In the genomic region with DNA sequence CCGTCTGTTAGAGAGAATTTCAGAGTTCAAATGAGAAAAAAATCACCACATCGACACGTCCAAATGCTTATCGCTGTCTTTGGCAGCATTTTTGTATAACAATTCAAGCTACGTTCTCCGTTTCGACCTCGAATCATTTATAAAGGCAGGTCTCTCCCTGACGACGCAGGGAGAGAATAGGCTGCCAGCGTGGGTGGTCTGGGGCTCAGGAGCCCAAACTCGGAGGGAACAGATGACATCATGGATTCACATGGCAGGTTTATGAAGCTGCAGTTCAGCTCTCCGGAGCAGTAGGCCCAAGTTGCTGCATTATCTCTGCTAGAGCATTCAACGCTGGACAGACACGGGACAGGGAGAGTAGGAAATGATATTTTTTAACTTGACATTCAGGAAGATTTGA, we compare ENCODE assay signal across 1 cellular context.
TF ChIP-seq lines count a peak whose summit lies in the region.

No MANE protein-coding gene starts in this region.

TF ChIP-seq in H1, 55 proteins besides CTCF, POLR2A, EP300 and RAD21:
- TF ChIP-seq HDAC6 (IDR thresholded peaks at IDR 0.05; ENCODE audit: low read depth, low read length) = no peak
- TF ChIP-seq SIN3A (conservative IDR thresholded peaks at IDR 0.05 in 1 of 2, IDR thresholded peaks at IDR 0.05 in 1 of 2; ENCODE audit: low read depth in 1 of 2, low read length in 2 of 2) = no peak
- TF ChIP-seq, protein P1, sequence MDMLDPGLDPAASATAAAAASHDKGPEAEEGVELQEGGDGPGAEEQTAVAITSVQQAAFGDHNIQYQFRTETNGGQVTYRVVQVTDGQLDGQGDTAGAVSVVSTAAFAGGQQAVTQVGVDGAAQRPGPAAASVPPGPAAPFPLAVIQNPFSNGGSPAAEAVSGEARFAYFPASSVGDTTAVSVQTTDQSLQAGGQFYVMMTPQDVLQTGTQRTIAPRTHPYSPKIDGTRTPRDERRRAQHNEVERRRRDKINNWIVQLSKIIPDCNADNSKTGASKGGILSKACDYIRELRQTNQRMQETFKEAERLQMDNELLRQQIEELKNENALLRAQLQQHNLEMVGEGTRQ (IDR thresholded peaks at IDR 0.05; ENCODE audit: low read length) = no peak
- peak; percentile 64 for TF ChIP-seq ASH2L (IDR thresholded peaks at IDR 0.05; ENCODE audit: low read length)
- no peak for TF ChIP-seq BRCA1 (IDR thresholded peaks at IDR 0.05; ENCODE audit: low read depth, low read length)
- TF ChIP-seq, protein P2, sequence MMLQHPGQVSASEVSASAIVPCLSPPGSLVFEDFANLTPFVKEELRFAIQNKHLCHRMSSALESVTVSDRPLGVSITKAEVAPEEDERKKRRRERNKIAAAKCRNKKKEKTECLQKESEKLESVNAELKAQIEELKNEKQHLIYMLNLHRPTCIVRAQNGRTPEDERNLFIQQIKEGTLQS (IDR thresholded peaks at IDR 0.05; ENCODE audit: insufficient read depth, low read depth, low read length) = no peak
- TF ChIP-seq PHF8 (conservative IDR thresholded peaks at IDR 0.05; ENCODE audit: low read depth, low read length) = no peak
- TF ChIP-seq SRF (IDR thresholded peaks at IDR 0.05; ENCODE audit: low read depth, low read length) = no peak
- TF ChIP-seq, protein P3, sequence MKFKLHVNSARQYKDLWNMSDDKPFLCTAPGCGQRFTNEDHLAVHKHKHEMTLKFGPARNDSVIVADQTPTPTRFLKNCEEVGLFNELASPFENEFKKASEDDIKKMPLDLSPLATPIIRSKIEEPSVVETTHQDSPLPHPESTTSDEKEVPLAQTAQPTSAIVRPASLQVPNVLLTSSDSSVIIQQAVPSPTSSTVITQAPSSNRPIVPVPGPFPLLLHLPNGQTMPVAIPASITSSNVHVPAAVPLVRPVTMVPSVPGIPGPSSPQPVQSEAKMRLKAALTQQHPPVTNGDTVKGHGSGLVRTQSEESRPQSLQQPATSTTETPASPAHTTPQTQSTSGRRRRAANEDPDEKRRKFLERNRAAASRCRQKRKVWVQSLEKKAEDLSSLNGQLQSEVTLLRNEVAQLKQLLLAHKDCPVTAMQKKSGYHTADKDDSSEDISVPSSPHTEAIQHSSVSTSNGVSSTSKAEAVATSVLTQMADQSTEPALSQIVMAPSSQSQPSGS (IDR thresholded peaks at IDR 0.05; ENCODE audit: low read length) = peak; percentile 81; the same call in 1 of the 2 replicates
- TF ChIP-seq JUND (IDR thresholded peaks at IDR 0.05; ENCODE audit: low read length) = peak; percentile 41; the same call in 1 of the 2 replicates
- no peak for TF ChIP-seq SAP30 (IDR thresholded peaks at IDR 0.05; ENCODE audit: insufficient read depth, insufficient replicate concordance, low read length)
- TF ChIP-seq RBBP5 (IDR thresholded peaks at IDR 0.05; ENCODE audit: borderline replicate concordance, low read depth, low read length) = no peak
- TF ChIP-seq EZH2 (IDR thresholded peaks at IDR 0.05; ENCODE audit: low read depth, low read length, severe bottlenecking) = no peak
- TF ChIP-seq BACH1 (IDR thresholded peaks at IDR 0.05; ENCODE audit: low read length) = no peak
- no peak for TF ChIP-seq POU5F1 (IDR thresholded peaks at IDR 0.05; ENCODE audit: low read depth, low read length)
- no peak for TF ChIP-seq NRF1 (IDR thresholded peaks at IDR 0.05; ENCODE audit: low read depth, low read length)
- TF ChIP-seq, protein P4, sequence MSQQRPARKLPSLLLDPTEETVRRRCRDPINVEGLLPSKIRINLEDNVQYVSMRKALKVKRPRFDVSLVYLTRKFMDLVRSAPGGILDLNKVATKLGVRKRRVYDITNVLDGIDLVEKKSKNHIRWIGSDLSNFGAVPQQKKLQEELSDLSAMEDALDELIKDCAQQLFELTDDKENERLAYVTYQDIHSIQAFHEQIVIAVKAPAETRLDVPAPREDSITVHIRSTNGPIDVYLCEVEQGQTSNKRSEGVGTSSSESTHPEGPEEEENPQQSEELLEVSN (IDR thresholded peaks at IDR 0.05) = 0 out of 2 replicates have a peak, but pooled peaks have one; percentile 14
- TF ChIP-seq, protein P5, sequence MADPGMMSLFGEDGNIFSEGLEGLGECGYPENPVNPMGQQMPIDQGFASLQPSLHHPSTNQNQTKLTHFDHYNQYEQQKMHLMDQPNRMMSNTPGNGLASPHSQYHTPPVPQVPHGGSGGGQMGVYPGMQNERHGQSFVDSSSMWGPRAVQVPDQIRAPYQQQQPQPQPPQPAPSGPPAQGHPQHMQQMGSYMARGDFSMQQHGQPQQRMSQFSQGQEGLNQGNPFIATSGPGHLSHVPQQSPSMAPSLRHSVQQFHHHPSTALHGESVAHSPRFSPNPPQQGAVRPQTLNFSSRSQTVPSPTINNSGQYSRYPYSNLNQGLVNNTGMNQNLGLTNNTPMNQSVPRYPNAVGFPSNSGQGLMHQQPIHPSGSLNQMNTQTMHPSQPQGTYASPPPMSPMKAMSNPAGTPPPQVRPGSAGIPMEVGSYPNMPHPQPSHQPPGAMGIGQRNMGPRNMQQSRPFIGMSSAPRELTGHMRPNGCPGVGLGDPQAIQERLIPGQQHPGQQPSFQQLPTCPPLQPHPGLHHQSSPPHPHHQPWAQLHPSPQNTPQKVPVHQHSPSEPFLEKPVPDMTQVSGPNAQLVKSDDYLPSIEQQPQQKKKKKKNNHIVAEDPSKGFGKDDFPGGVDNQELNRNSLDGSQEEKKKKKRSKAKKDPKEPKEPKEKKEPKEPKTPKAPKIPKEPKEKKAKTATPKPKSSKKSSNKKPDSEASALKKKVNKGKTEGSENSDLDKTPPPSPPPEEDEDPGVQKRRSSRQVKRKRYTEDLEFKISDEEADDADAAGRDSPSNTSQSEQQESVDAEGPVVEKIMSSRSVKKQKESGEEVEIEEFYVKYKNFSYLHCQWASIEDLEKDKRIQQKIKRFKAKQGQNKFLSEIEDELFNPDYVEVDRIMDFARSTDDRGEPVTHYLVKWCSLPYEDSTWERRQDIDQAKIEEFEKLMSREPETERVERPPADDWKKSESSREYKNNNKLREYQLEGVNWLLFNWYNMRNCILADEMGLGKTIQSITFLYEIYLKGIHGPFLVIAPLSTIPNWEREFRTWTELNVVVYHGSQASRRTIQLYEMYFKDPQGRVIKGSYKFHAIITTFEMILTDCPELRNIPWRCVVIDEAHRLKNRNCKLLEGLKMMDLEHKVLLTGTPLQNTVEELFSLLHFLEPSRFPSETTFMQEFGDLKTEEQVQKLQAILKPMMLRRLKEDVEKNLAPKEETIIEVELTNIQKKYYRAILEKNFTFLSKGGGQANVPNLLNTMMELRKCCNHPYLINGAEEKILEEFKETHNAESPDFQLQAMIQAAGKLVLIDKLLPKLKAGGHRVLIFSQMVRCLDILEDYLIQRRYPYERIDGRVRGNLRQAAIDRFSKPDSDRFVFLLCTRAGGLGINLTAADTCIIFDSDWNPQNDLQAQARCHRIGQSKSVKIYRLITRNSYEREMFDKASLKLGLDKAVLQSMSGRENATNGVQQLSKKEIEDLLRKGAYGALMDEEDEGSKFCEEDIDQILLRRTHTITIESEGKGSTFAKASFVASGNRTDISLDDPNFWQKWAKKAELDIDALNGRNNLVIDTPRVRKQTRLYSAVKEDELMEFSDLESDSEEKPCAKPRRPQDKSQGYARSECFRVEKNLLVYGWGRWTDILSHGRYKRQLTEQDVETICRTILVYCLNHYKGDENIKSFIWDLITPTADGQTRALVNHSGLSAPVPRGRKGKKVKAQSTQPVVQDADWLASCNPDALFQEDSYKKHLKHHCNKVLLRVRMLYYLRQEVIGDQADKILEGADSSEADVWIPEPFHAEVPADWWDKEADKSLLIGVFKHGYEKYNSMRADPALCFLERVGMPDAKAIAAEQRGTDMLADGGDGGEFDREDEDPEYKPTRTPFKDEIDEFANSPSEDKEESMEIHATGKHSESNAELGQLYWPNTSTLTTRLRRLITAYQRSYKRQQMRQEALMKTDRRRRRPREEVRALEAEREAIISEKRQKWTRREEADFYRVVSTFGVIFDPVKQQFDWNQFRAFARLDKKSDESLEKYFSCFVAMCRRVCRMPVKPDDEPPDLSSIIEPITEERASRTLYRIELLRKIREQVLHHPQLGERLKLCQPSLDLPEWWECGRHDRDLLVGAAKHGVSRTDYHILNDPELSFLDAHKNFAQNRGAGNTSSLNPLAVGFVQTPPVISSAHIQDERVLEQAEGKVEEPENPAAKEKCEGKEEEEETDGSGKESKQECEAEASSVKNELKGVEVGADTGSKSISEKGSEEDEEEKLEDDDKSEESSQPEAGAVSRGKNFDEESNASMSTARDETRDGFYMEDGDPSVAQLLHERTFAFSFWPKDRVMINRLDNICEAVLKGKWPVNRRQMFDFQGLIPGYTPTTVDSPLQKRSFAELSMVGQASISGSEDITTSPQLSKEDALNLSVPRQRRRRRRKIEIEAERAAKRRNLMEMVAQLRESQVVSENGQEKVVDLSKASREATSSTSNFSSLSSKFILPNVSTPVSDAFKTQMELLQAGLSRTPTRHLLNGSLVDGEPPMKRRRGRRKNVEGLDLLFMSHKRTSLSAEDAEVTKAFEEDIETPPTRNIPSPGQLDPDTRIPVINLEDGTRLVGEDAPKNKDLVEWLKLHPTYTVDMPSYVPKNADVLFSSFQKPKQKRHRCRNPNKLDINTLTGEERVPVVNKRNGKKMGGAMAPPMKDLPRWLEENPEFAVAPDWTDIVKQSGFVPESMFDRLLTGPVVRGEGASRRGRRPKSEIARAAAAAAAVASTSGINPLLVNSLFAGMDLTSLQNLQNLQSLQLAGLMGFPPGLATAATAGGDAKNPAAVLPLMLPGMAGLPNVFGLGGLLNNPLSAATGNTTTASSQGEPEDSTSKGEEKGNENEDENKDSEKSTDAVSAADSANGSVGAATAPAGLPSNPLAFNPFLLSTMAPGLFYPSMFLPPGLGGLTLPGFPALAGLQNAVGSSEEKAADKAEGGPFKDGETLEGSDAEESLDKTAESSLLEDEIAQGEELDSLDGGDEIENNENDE (IDR thresholded peaks at IDR 0.05; ENCODE audit: insufficient replicate concordance, low read length) = no peak
- TF ChIP-seq KDM4A (IDR thresholded peaks at IDR 0.05; ENCODE audit: low read depth, low read length, severe bottlenecking) = no peak
- no peak for TF ChIP-seq MAFK (IDR thresholded peaks at IDR 0.05; ENCODE audit: low read depth, low read length)
- no peak for TF ChIP-seq CHD2 (IDR thresholded peaks at IDR 0.05; ENCODE audit: low read length)
